ENCODE assay signal across 9 cellular contexts in genomic region chrX:111041018-111041462, GRCh38. TPM values are rescaled to one million over a fixed set of nuclear protein-coding genes. Genes with fewer than 3 reads are reported as not detected.
DNase-seq lines count a peak whose midpoint lies in the region; ATAC-seq and TF ChIP-seq lines count a peak whose summit lies in the region.
"Had no signal": no experiment of that assay in that cellular context is flagged by ENCODE, and none has a peak within 500 bp of the region (broad histone marks: within the 10 kb centered on the region; RNA-seq: fewer than 3 reads in every experiment).

No MANE protein-coding gene starts in this region.

- no peak for TF ChIP-seq POLR2A in esophagus squamous epithelium (IDR thresholded peaks at IDR 0.05)

- no peaks in the 10 kb centered on the region for H3K9me3 ChIP-seq in esophagus squamous epithelium

- H3K27me3 ChIP-seq in esophagus squamous epithelium, result no peaks in the 10 kb centered on the region

- no peak overlapping the region for H3K27ac ChIP-seq in esophagus squamous epithelium

- DNase-seq in DMS79 (lab: John Stamatoyannopoulos, UW) (peak; percentile 81), SK-MEL-5 (ENCODE audit: low read depth, low spot score) (peak; percentile 4), kidney glomerular epithelial cell (lab: John Stamatoyannopoulos, UW) (peak; percentile 80), cortex of kidney (lab: John Stamatoyannopoulos, UW) (no peak), HuH-7 (ENCODE audit: low spot score) (no peak), esophagus squamous epithelium (lab: John Stamatoyannopoulos, UW) (no peak)
- DNase-seq in activated CD8-positive, alpha-beta memory T cell treated with anti-CD3 and anti-CD28 coated beads for 24 hours, result no peak
- DNase-seq: activated CD4-positive, alpha-beta T cell treated with anti-CD3 and anti-CD28 coated beads for 1 hour had no signal

- WGBS in esophagus squamous epithelium, 2 donors, result 17 to 34% methylated on average over 1 to 4 of the region's 4 CpGs

- H3K4me3 ChIP-seq in esophagus squamous epithelium, result no peak overlapping the region

- H3K4me1 ChIP-seq in esophagus squamous epithelium, result no peaks in the 10 kb centered on the region

- TF ChIP-seq CTCF in esophagus squamous epithelium (IDR thresholded peaks at IDR 0.05), result no peak

- in situ Hi-C loops in SK-MEL-5 (cut with HindIII; ENCODE audit: low pct_unique_long_range_greater_than_20kb, low sequenced_read_pairs), result no loop called here

- H3K36me3 ChIP-seq in esophagus squamous epithelium, result no peaks in the 10 kb centered on the region

- intact Hi-C loops in esophagus squamous epithelium (cut with DNase I), result no loop called here

- peak; percentile 56 for ATAC-seq in HG02943 (IDR thresholded peaks at IDR 0.05; ENCODE audit: low read depth, unreplicated experiment)

RNA-seq across cellular contexts. Expression of gene PAK3, which starts 55.0 kb away (rescaled TPM):
- 0.03 TPM in 1 of 2 replicates, not detected in the other for total RNA-seq in SK-MEL-5 (2014; rRNA removed; shearing (Covaris generic))
- 0.04 TPM in 1 of 2 replicates, not detected in the other for polyA plus RNA-seq in SK-MEL-5 (2015; cell fraction: cytosol; rRNA removed)
- polyA plus RNA-seq in SK-MEL-5 (2015; cell fraction: nucleus; rRNA removed), result not detected in 2 replicates
- 1 to 10 TPM in 1 of 4 donors, under 1 TPM in 3; 0.09 to 2.1 (median 0.45) TPM for total RNA-seq in esophagus squamous epithelium

Comparison
In these comparisons a context has a peak if more than half of its experiments do, and no peak if none do; other contexts are left out.
1. DNase-seq: peak in DMS79 (single experiment), SK-MEL-5 (single experiment) and kidney glomerular epithelial cell (single experiment); none in cortex of kidney (single experiment), HuH-7 (single experiment), esophagus squamous epithelium (single experiment) and activated CD8-positive, alpha-beta memory T cell treated with anti-CD3 and anti-CD28 coated beads for 24 hours (single experiment).